Comparison of ENCODE assay signal across 24 cellular contexts in genomic region chr1:53899708-53900107, GRCh38. TPM values are rescaled to one million over a fixed set of nuclear protein-coding genes. Genes with fewer than 3 reads are reported as not detected.
"Had no signal": no experiment of that assay in that cellular context is flagged by ENCODE, and none has a peak within 500 bp of the region (broad histone marks: within the 10 kb centered on the region; RNA-seq: fewer than 3 reads in every experiment).

No MANE protein-coding gene starts in this region.

- H3K9me3 ChIP-seq: colonic mucosa, heart left ventricle, neutrophil, sigmoid colon, testis, transverse colon had no signal

- ATAC-seq: naive thymus-derived CD4-positive, alpha-beta T cell; stimulated activated naive B cell treated with anti-CD40 and anti-IgM and Interleukin-4, amounts not matched to agents 10 μg/mL and 1 μg/mL and 100 μg/mL, for 72 hours; stimulated activated naive CD8-positive, alpha-beta T cell treated with anti-CD3 and anti-CD28 coated beads, Interleukin-15, amount 100 ng/mL, for 72 hours had no signal

- H3K27ac Mint-ChIP-seq: naive thymus-derived CD4-positive, alpha-beta T cell; stimulated activated naive B cell treated with anti-CD40 and anti-IgM and Interleukin-4, amounts not matched to agents 10 μg/mL and 1 μg/mL and 100 μg/mL, for 72 hours had no signal

- H3K9me3 Mint-ChIP-seq: naive thymus-derived CD4-positive, alpha-beta T cell; stimulated activated naive B cell treated with anti-CD40 and anti-IgM and Interleukin-4, amounts not matched to agents 10 μg/mL and 1 μg/mL and 100 μg/mL, for 72 hours; stimulated activated naive CD8-positive, alpha-beta T cell treated with anti-CD3 and anti-CD28 coated beads, Interleukin-15, amount 100 ng/mL, for 72 hours had no signal

- DNase-seq: cerebellar nuclear complex; colonic mucosa; dermis blood vessel endothelial cell; foreskin melanocyte; heart left ventricle; islet precursor cell; naive thymus-derived CD4-positive, alpha-beta T cell; sigmoid colon; stimulated activated CD4-positive, alpha-beta T cell treated with anti-CD3 and anti-CD28 coated beads, Interleukin-2, amount 100 ng/mL, for 24 hours; stimulated activated CD4-positive, alpha-beta T cell treated with anti-CD3 and anti-CD28 coated beads, Interleukin-4, amount 100 ng/mL, for 4 hours; stimulated activated naive B cell treated with anti-CD40 and anti-IgM and Interleukin-4, amounts not matched to agents 10 μg/mL and 1 μg/mL and 100 μg/mL, for 72 hours; stimulated activated naive CD8-positive, alpha-beta T cell treated with anti-CD3 and anti-CD28 coated beads, Interleukin-15, amount 100 ng/mL, for 72 hours; testis had no signal

- H3K36me3 ChIP-seq: colonic mucosa, heart left ventricle, neutrophil, sigmoid colon, transverse colon had no signal

- H3K4me3 ChIP-seq: colonic mucosa, heart left ventricle, sigmoid colon, skin epidermis, testis, transverse colon had no signal

- H3K4me1 ChIP-seq: testis had no signal

- H3K27me3 ChIP-seq: colonic mucosa, heart left ventricle, neutrophil, sigmoid colon, testis, transverse colon had no signal

- H3K4me3 Mint-ChIP-seq: naive thymus-derived CD4-positive, alpha-beta T cell; stimulated activated naive B cell treated with anti-CD40 and anti-IgM and Interleukin-4, amounts not matched to agents 10 μg/mL and 1 μg/mL and 100 μg/mL, for 72 hours; stimulated activated naive CD8-positive, alpha-beta T cell treated with anti-CD3 and anti-CD28 coated beads, Interleukin-15, amount 100 ng/mL, for 72 hours had no signal

- H3K27ac ChIP-seq: neutrophil, skin epidermis, testis had no signal

RNA-seq across cellular contexts. Expression of gene DIO1, which starts 5.7 kb away (rescaled TPM):
- total RNA-seq: dermis blood vessel endothelial cell; heart left ventricle; left ventricle myocardium superior; lung microvascular endothelial cell; mesenteric fat pad; naive thymus-derived CD4-positive, alpha-beta T cell; osteoblast; pulmonary artery endothelial cell; sigmoid colon; subcutaneous adipose tissue; transverse colon; ureter had no signal
- polyA plus RNA-seq: heart left ventricle; naive thymus-derived CD4-positive, alpha-beta T cell; neural cell; sigmoid colon had no signal
